Comparison of ENCODE assay signal across 8 cellular contexts in genomic region chr16:80852261-80852872, GRCh38. TPM values are rescaled to one million over a fixed set of nuclear protein-coding genes. Genes with fewer than 3 reads are reported as not detected.
DNase-seq lines count a peak whose midpoint lies in the region; ATAC-seq and TF ChIP-seq lines count a peak whose summit lies in the region.

No MANE protein-coding gene starts in this region.

- DNase-seq in left ventricle myocardium inferior (no peak), right atrium auricular region (ENCODE audit: low spot score) (no peak), RWPE2 (ENCODE audit: low spot score) (no peak), glomerular endothelial cell (ENCODE audit: extremely low read depth, low read depth, low spot score) (peak; percentile 7), activated gamma-delta T cell (lab: John Stamatoyannopoulos, UW) (no peak)

- H3K27ac ChIP-seq in left ventricle myocardium inferior (replicated peaks) (no peak overlapping the region), right atrium auricular region (no peak overlapping the region), RWPE2 (ENCODE audit: poor library complexity, severe bottlenecking) (no peak overlapping the region)

- no peaks in the 10 kb centered on the region for H3K27me3 ChIP-seq in left ventricle myocardium inferior (ENCODE audit: low read depth)
- H3K27me3 ChIP-seq in right atrium auricular region = no peaks in the 10 kb centered on the region
- H3K27me3 ChIP-seq in RWPE2 (ENCODE audit: insufficient read depth, poor library complexity, severe bottlenecking) = peaks cover 5% of the 10 kb centered on the region

- peak; percentile 31 for TF ChIP-seq CTCF in left ventricle myocardium inferior (IDR thresholded peaks at IDR 0.05; ENCODE audit: borderline replicate concordance)
- TF ChIP-seq CTCF in right atrium auricular region (IDR thresholded peaks at IDR 0.05) = peak in 1 of 2 donors; percentile 43
- TF ChIP-seq CTCF in RWPE2 (IDR thresholded peaks at IDR 0.05; ENCODE audit: poor library complexity, severe bottlenecking) = peak; percentile 47

- H3K36me3 ChIP-seq in left ventricle myocardium inferior (no peaks in the 10 kb centered on the region), right atrium auricular region (no peaks in the 10 kb centered on the region), RWPE2 (ENCODE audit: low read depth) (no peaks in the 10 kb centered on the region)

- no peak overlapping the region for H3K4me3 ChIP-seq in left ventricle myocardium inferior
- no peak overlapping the region for H3K4me3 ChIP-seq in right atrium auricular region
- no peak overlapping the region for H3K4me3 ChIP-seq in RWPE2 (ENCODE audit: severe bottlenecking)

- intact Hi-C loops in left ventricle myocardium inferior (cut with micrococcal nuclease) = no loop called here

- no peaks in the 10 kb centered on the region for H3K9me3 ChIP-seq in left ventricle myocardium inferior (replicated peaks)
- no peaks in the 10 kb centered on the region for H3K9me3 ChIP-seq in right atrium auricular region
- H3K9me3 ChIP-seq in RWPE2 (ENCODE audit: severe bottlenecking) = no peaks in the 10 kb centered on the region

- no peaks in the 10 kb centered on the region for H3K4me1 ChIP-seq in left ventricle myocardium inferior
- H3K4me1 ChIP-seq in right atrium auricular region = no peaks in the 10 kb centered on the region
- H3K4me1 ChIP-seq in RWPE2 (ENCODE audit: insufficient read depth, poor library complexity, severe bottlenecking) = no peaks in the 10 kb centered on the region

- no peak for ATAC-seq in RWPE2 (ENCODE audit: low read depth)
- no peak for ATAC-seq in HG03039 (IDR thresholded peaks at IDR 0.05; ENCODE audit: unreplicated experiment)
- ATAC-seq in HG02588 (IDR thresholded peaks at IDR 0.05; ENCODE audit: unreplicated experiment) = no peak
- ATAC-seq in HG03045 (IDR thresholded peaks at IDR 0.05; ENCODE audit: unreplicated experiment) = no peak

RNA-seq across cellular contexts. Expression of gene CDYL2, which starts 48.0 kb away (rescaled TPM):
- total RNA-seq in left ventricle myocardium inferior = 3.2 TPM
- 1 to 10 TPM; 1.4 to 2.9 TPM for total RNA-seq in right atrium auricular region
- total RNA-seq in glomerular endothelial cell = 34.1 and 39.7 TPM in 2 replicates
